ENCODE assay signal across 2 cellular contexts in genomic region chr14:73027984-73028383, GRCh38.
TF ChIP-seq lines count a peak whose summit lies in the region.

No MANE protein-coding gene starts in this region.

TF ChIP-seq in SK-N-SH, 30 proteins besides CTCF, POLR2A, EP300 and RAD21 (continued from another document):
- TF ChIP-seq REST (IDR thresholded peaks at IDR 0.05; ENCODE audit: low read depth, low read length): no peak
- TF ChIP-seq JUND (IDR thresholded peaks at IDR 0.05): no peak

TF ChIP-seq in SK-N-SH treated with all-trans-retinoic acid at 6 μM for 48 hours, 23 proteins besides CTCF, POLR2A, EP300 and RAD21 (continued from another document):
- TF ChIP-seq, protein P1, sequence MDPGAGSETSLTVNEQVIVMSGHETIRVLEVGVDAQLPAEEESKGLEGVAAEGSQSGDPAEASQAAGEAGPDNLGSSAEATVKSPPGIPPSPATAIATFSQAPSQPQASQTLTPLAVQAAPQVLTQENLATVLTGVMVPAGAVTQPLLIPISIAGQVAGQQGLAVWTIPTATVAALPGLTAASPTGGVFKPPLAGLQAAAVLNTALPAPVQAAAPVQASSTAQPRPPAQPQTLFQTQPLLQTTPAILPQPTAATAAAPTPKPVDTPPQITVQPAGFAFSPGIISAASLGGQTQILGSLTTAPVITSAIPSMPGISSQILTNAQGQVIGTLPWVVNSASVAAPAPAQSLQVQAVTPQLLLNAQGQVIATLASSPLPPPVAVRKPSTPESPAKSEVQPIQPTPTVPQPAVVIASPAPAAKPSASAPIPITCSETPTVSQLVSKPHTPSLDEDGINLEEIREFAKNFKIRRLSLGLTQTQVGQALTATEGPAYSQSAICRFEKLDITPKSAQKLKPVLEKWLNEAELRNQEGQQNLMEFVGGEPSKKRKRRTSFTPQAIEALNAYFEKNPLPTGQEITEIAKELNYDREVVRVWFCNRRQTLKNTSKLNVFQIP (CRISPR knock-in tag; IDR thresholded peaks at IDR 0.05; ENCODE audit: borderline replicate concordance, low read depth): no peak
- no peak for TF ChIP-seq ZC3H10 (CRISPR knock-in tag; IDR thresholded peaks at IDR 0.05)
- TF ChIP-seq ESRRG (CRISPR knock-in tag; IDR thresholded peaks at IDR 0.05): no peak
- no peak for TF ChIP-seq TSHZ2 (CRISPR knock-in tag; IDR thresholded peaks at IDR 0.05)
